ENCODE assay signal across 1 cellular context in the genomic region with DNA sequence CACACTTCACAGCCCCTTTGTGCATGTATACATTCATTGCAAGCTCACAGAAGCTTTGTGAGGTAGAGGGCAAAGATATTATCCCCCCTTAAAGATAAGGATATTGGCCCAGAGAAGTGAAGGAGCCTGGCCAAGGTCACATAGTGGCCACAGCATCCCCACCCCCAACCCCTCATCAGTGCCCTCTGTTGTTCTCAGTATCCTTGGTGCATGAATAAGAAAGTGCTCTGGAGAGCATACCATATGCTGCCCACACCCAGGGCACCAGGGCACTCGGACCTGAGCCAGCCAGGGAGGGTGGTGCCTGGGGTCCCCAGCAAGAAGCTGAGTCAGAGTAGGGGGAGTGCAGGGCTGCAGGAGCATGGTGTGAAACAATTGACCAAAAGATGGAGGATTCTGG.
TF ChIP-seq lines count a peak whose summit lies in the region.

No MANE protein-coding gene starts in this region.

TF ChIP-seq in HepG2, 621 proteins besides CTCF, POLR2A, EP300 and RAD21:
- TF ChIP-seq ZNF788 (CRISPR knock-in tag; IDR thresholded peaks at IDR 0.05; ENCODE audit: borderline replicate concordance) (no peak), MTA1 (CRISPR knock-in tag; IDR thresholded peaks at IDR 0.05; ENCODE audit: borderline replicate concordance) (no peak), ZNF350 (CRISPR knock-in tag; IDR thresholded peaks at IDR 0.05; ENCODE audit: borderline replicate concordance, low read depth) (no peak), ZNF180 (CRISPR knock-in tag; IDR thresholded peaks at IDR 0.05; ENCODE audit: borderline replicate concordance, low read depth) (no peak), ZNF383 (CRISPR knock-in tag; IDR thresholded peaks at IDR 0.05; ENCODE audit: borderline replicate concordance) (no peak), POGZ (CRISPR knock-in tag; IDR thresholded peaks at IDR 0.05) (no peak), SKI (IDR thresholded peaks at IDR 0.05; ENCODE audit: partially characterized antibody) (no peak), HES4 (CRISPR knock-in tag; IDR thresholded peaks at IDR 0.05; ENCODE audit: borderline replicate concordance) (no peak), NCOR1 (IDR thresholded peaks at IDR 0.05; ENCODE audit: borderline replicate concordance, low read length) (no peak), ZNF850 (CRISPR knock-in tag; conservative IDR thresholded peaks at IDR 0.05) (no peak), ZFP36L1 (CRISPR knock-in tag; IDR thresholded peaks at IDR 0.05) (no peak), ZFP36 (IDR thresholded peaks at IDR 0.05; ENCODE audit: borderline replicate concordance, low read depth, low read length, partially characterized antibody) (no peak), TCF7L2 (IDR thresholded peaks at IDR 0.05; ENCODE audit: low read depth, low read length) (no peak)
- TF ChIP-seq, protein P1, sequence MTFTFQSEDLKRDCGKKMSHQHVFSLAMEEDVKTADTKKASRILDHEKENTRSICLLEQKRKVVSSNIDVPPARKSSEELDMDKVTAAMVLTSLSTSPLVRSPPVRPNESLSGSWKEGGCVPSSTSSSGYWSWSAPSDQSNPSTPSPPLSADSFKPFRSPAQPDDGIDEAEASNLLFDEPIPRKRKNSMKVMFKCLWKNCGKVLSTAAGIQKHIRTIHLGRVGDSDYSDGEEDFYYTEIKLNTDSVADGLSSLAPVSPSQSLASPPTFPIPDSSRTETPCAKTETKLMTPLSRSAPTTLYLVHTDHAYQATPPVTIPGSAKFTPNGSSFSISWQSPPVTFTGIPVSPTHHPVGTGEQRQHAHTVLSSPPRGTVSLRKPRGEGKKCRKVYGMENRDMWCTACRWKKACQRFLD (CRISPR knock-in tag; IDR thresholded peaks at IDR 0.05; ENCODE audit: borderline replicate concordance): no peak
- TF ChIP-seq, protein P2, sequence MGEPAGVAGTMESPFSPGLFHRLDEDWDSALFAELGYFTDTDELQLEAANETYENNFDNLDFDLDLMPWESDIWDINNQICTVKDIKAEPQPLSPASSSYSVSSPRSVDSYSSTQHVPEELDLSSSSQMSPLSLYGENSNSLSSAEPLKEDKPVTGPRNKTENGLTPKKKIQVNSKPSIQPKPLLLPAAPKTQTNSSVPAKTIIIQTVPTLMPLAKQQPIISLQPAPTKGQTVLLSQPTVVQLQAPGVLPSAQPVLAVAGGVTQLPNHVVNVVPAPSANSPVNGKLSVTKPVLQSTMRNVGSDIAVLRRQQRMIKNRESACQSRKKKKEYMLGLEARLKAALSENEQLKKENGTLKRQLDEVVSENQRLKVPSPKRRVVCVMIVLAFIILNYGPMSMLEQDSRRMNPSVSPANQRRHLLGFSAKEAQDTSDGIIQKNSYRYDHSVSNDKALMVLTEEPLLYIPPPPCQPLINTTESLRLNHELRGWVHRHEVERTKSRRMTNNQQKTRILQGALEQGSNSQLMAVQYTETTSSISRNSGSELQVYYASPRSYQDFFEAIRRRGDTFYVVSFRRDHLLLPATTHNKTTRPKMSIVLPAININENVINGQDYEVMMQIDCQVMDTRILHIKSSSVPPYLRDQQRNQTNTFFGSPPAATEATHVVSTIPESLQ (CRISPR knock-in tag; conservative IDR thresholded peaks at IDR 0.05): no peak
- TF ChIP-seq, protein P3, sequence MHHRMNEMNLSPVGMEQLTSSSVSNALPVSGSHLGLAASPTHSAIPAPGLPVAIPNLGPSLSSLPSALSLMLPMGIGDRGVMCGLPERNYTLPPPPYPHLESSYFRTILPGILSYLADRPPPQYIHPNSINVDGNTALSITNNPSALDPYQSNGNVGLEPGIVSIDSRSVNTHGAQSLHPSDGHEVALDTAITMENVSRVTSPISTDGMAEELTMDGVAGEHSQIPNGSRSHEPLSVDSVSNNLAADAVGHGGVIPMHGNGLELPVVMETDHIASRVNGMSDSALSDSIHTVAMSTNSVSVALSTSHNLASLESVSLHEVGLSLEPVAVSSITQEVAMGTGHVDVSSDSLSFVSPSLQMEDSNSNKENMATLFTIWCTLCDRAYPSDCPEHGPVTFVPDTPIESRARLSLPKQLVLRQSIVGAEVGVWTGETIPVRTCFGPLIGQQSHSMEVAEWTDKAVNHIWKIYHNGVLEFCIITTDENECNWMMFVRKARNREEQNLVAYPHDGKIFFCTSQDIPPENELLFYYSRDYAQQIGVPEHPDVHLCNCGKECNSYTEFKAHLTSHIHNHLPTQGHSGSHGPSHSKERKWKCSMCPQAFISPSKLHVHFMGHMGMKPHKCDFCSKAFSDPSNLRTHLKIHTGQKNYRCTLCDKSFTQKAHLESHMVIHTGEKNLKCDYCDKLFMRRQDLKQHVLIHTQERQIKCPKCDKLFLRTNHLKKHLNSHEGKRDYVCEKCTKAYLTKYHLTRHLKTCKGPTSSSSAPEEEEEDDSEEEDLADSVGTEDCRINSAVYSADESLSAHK (CRISPR knock-in tag; IDR thresholded peaks at IDR 0.05; ENCODE audit: borderline replicate concordance): no peak
TF ChIP-seq in HepG2: peak in this region for 0.
